In the genomic region with DNA sequence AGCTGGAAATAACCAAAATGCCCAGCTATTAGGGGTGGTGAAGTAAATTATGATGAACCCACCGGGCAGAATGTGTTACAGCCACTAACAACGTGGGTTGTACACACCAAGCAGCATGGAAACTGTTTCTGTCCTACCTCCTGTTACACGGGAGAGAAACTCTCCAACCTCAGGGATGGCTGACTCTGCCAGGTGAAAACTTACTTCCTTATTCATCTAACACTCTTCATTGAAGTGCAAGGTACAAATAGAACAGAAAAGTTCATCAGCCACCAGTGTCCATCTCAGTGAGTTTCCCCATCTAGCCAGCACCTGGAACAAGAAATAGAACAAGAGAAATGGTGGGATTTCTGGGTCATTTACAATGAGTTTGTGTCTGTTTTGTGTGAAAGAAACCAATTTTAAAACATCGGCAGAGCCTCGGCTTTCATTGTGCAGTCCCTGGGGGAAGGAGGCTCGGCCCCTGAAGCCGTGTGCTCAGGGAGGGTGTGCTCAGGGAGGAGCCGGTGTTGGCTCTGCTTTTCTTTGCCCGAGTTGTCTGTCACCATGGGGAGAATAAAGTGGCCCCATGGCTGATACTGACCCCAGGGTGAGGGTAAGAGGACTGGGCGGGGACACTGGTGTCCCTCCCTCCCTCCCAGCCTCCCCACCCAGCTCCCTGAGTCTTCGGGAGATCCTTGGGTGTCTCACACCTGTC, we compare ENCODE assay signal across 27 cellular contexts. TPM values are rescaled to one million over a fixed set of nuclear protein-coding genes. Genes with fewer than 3 reads are reported as not detected.
A peak's percentile ranks its signal among the peaks of the same experiment; 100 is the strongest.
DNase-seq lines count a peak whose midpoint lies in the region; TF ChIP-seq lines count a peak whose summit lies in the region.
"Had no signal": no experiment of that assay in that cellular context is flagged by ENCODE, and none has a peak within 500 bp of the region (broad histone marks: within the 10 kb centered on the region; RNA-seq: fewer than 3 reads in every experiment).

No MANE protein-coding gene starts in this region.

- peaks cover 25% of the 10 kb centered on the region for H3K4me1 Mint-ChIP-seq in endothelial cell (ENCODE audit: unreplicated experiment)

- H3K4me3 Mint-ChIP-seq in endothelial cell (ENCODE audit: unreplicated experiment) = no peak overlapping the region
- H3K4me3 Mint-ChIP-seq: activated naive CD8-positive, alpha-beta T cell treated with anti-CD3 and anti-CD28 coated beads, Interleukin-2, amount 10 ng/mL, durations not matched to agents 7 days and 5 days; CD4-positive, CD25-positive, alpha-beta regulatory T cell; natural killer cell treated with Interleukin-12 subunit alpha and Interleukin-12 subunit beta and Interleukin-15 and Interleukin-18, amount 100 ng/mL, for 72 hours had no signal

- no peak overlapping the region for H3K9ac ChIP-seq in OCI-LY1 (ENCODE audit: low read length)
- H3K9ac ChIP-seq in neuronal stem cell (ENCODE audit: low read depth, low read length, poor library complexity) = no peak overlapping the region

- no peaks in the 10 kb centered on the region for H3K79me2 ChIP-seq in OCI-LY1 (ENCODE audit: insufficient read depth, low read length)

- H2AFZ ChIP-seq in OCI-LY1 (ENCODE audit: low read length) = no peak overlapping the region
- peak overlapping the region; percentile 89 for H2AFZ ChIP-seq in neuronal stem cell (ENCODE audit: low read length)

- DNase-seq in DMS153 (lab: John Stamatoyannopoulos, UW) = peak; percentile 1
- DNase-seq in DMS153 treated with DMSO at 0.1 percent for 48 hours (lab: John Stamatoyannopoulos, UW; ENCODE audit: unreplicated experiment) = no peak
- DNase-seq in HT-29 (ENCODE audit: low spot score) = peak; percentile 51
- DNase-seq in neuronal stem cell (ENCODE audit: low spot score) = no peak
- no peak for DNase-seq in endothelial cell (ENCODE audit: low spot score)
- DNase-seq in NCI-H524 (lab: John Stamatoyannopoulos, UW) = no peak
- DNase-seq in NCI-H2107 treated with DMSO at 0.1 percent for 48 hours (lab: John Stamatoyannopoulos, UW; ENCODE audit: unreplicated experiment) = no peak
- DNase-seq: 8988T; activated CD4-positive, alpha-beta T cell treated with anti-CD3 and anti-CD28 coated beads for 48 hours; activated CD8-positive, alpha-beta memory T cell treated with anti-CD3 and anti-CD28 coated beads for 24 hours; activated gamma-delta T cell treated with Interleukin-2 at 50 U/mL for 16 hours; activated naive CD8-positive, alpha-beta T cell treated with anti-CD3 and anti-CD28 coated beads, Interleukin-2, amount 10 ng/mL, durations not matched to agents 7 days and 5 days; CD4-positive, CD25-positive, alpha-beta regulatory T cell; Kasumi-1; left cardiac atrium; NCI-H187 treated with DMSO at 0.1 percent for 48 hours; NCI-H226; SJCRH30; stimulated activated naive CD4-positive, alpha-beta T cell treated with Interleukin-2 at 50 U/mL for 16 hours; SW 1271; T-helper 9 cell; upper lobe of right lung had no signal

- H3K4me3 ChIP-seq in OCI-LY1 (ENCODE audit: low read depth, low read length, poor library complexity, severe bottlenecking) (no peak overlapping the region), neuronal stem cell (ENCODE audit: low read length in 2 of 2) (no peak overlapping the region)
- H3K4me3 ChIP-seq: gastroesophageal sphincter, GM12878, SJCRH30, upper lobe of right lung had no signal

- H3K18ac ChIP-seq in neuronal stem cell (ENCODE audit: low read length) = peak overlapping the region; percentile 97

- no peak overlapping the region for H3K23ac ChIP-seq in neuronal stem cell (ENCODE audit: low read depth, low read length, poor library complexity)

- H3K9me2 ChIP-seq in OCI-LY1 (ENCODE audit: low read depth, low read length) = no peaks in the 10 kb centered on the region

- no CpG with 5 or more reads among the region's 11 CpGs for WGBS in neuronal stem cell (ENCODE audit: extremely low coverage in 2 of 2, insufficient read length in 2 of 2, insufficient replicate concordance in 1 of 2), 2 donors

- no peaks in the 10 kb centered on the region for H3K9me3 Mint-ChIP-seq in endothelial cell (ENCODE audit: unreplicated experiment)
- H3K9me3 Mint-ChIP-seq: activated naive CD8-positive, alpha-beta T cell treated with anti-CD3 and anti-CD28 coated beads, Interleukin-2, amount 10 ng/mL, durations not matched to agents 7 days and 5 days; CD4-positive, CD25-positive, alpha-beta regulatory T cell; natural killer cell treated with Interleukin-12 subunit alpha and Interleukin-12 subunit beta and Interleukin-15 and Interleukin-18, amount 100 ng/mL, for 72 hours had no signal

- H3K14ac ChIP-seq in neuronal stem cell (ENCODE audit: low read length) = no peak overlapping the region

- H4K91ac ChIP-seq in neuronal stem cell (ENCODE audit: low read depth, low read length, poor library complexity) = no peak overlapping the region

- no peak overlapping the region for H2BK120ac ChIP-seq in neuronal stem cell (ENCODE audit: low read depth, low read length)

- no peaks in the 10 kb centered on the region for H3K79me1 ChIP-seq in neuronal stem cell (ENCODE audit: low read depth, low read length)

- no peaks in the 10 kb centered on the region for H3K4me1 ChIP-seq in OCI-LY1 (ENCODE audit: insufficient read depth, low read length, severe bottlenecking)
- H3K4me1 ChIP-seq in neuronal stem cell (ENCODE audit: control insufficient read depth in 2 of 2, insufficient read depth in 1 of 2, low read depth in 1 of 2, low read length in 2 of 2) = peaks cover 9 to 15% of the 10 kb centered on the region in 2 donors
- H3K4me1 ChIP-seq: gastroesophageal sphincter, upper lobe of right lung had no signal

- H3K9me3 ChIP-seq in OCI-LY1 (ENCODE audit: low read length) = no peaks in the 10 kb centered on the region
- peaks cover 0 to 3% of the 10 kb centered on the region in 2 donors for H3K9me3 ChIP-seq in neuronal stem cell (replicated peaks in 1 of 2; ENCODE audit: control insufficient read depth in 2 of 2, insufficient read depth in 1 of 2, low read depth in 1 of 2, low read length in 2 of 2)
- H3K9me3 ChIP-seq: gastroesophageal sphincter, SJCRH30, upper lobe of right lung had no signal

- no peak overlapping the region for H4K8ac ChIP-seq in neuronal stem cell (ENCODE audit: low read depth, low read length)

- H3K4ac ChIP-seq in neuronal stem cell (ENCODE audit: low read length) = no peak overlapping the region

- H4K20me1 ChIP-seq in OCI-LY1 (ENCODE audit: insufficient read depth, low read length) = no peaks in the 10 kb centered on the region

- H3K27ac Mint-ChIP-seq in endothelial cell (ENCODE audit: unreplicated experiment) = no peak overlapping the region
- H3K27ac Mint-ChIP-seq: activated naive CD8-positive, alpha-beta T cell treated with anti-CD3 and anti-CD28 coated beads, Interleukin-2, amount 10 ng/mL, durations not matched to agents 7 days and 5 days; CD4-positive, CD25-positive, alpha-beta regulatory T cell; natural killer cell treated with Interleukin-12 subunit alpha and Interleukin-12 subunit beta and Interleukin-15 and Interleukin-18, amount 100 ng/mL, for 72 hours had no signal

- no peak for TF ChIP-seq CTCF in OCI-LY1 (IDR thresholded peaks at IDR 0.05; ENCODE audit: low read length)
- TF ChIP-seq CTCF in endothelial cell (IDR thresholded peaks at IDR 0.05; ENCODE audit: unreplicated experiment) = no peak

- peak overlapping the region; percentile 24; the same call in 1 of the 2 replicates for H3K4me2 ChIP-seq in OCI-LY1 (ENCODE audit: low read length)
- H3K4me2 ChIP-seq in neuronal stem cell (ENCODE audit: insufficient read depth, low read length, poor library complexity, severe bottlenecking) = no peak overlapping the region

- H3F3A ChIP-seq in OCI-LY1 (ENCODE audit: insufficient read depth, low read length) = no peaks in the 10 kb centered on the region

- peak overlapping the region; percentile 91 for H2BK12ac ChIP-seq in neuronal stem cell (ENCODE audit: low read length)

- H2BK15ac ChIP-seq in neuronal stem cell (ENCODE audit: low read length) = peak overlapping the region; percentile 84

- H3K36me3 ChIP-seq in OCI-LY1 (ENCODE audit: insufficient read depth, low read length) = no peaks in the 10 kb centered on the region
- H3K36me3 ChIP-seq in neuronal stem cell (replicated peaks in 1 of 2; ENCODE audit: control insufficient read depth in 2 of 2, insufficient read depth in 2 of 2, low read length in 2 of 2) = no peaks in the 10 kb centered on the region
- H3K36me3 ChIP-seq: gastroesophageal sphincter, SJCRH30, upper lobe of right lung had no signal

- peak overlapping the region; percentile 72 for H2AK5ac ChIP-seq in neuronal stem cell (ENCODE audit: low read depth, low read length)

- H2BK5ac ChIP-seq in neuronal stem cell (ENCODE audit: low read length) = no peak overlapping the region

- no peaks in the 10 kb centered on the region for H3K27me3 ChIP-seq in OCI-LY1 (ENCODE audit: insufficient read depth, low read length)
- peaks cover 0 to 3% (median 0%) of the 10 kb centered on the region in 3 experiments for H3K27me3 ChIP-seq in neuronal stem cell (ENCODE audit: control insufficient read depth in 3 of 3, insufficient read depth in 3 of 3, low read depth in 1 of 3, low read length in 3 of 3)
- H3K27me3 ChIP-seq: SJCRH30 had no signal

- no peaks in the 10 kb centered on the region for H3K36me3 Mint-ChIP-seq in endothelial cell (ENCODE audit: low read depth, unreplicated experiment)
- H3K36me3 Mint-ChIP-seq: activated naive CD8-positive, alpha-beta T cell treated with anti-CD3 and anti-CD28 coated beads, Interleukin-2, amount 10 ng/mL, durations not matched to agents 7 days and 5 days; CD4-positive, CD25-positive, alpha-beta regulatory T cell; natural killer cell treated with Interleukin-12 subunit alpha and Interleukin-12 subunit beta and Interleukin-15 and Interleukin-18, amount 100 ng/mL, for 72 hours had no signal

- peaks cover 10% of the 10 kb centered on the region for H3K27me3 Mint-ChIP-seq in endothelial cell (ENCODE audit: unreplicated experiment)

- no peak overlapping the region for H3K27ac ChIP-seq in OCI-LY1 (ENCODE audit: low read depth, low read length, poor library complexity, severe bottlenecking)
- no peak overlapping the region for H3K27ac ChIP-seq in neuronal stem cell (replicated peaks; ENCODE audit: low read length)
- H3K27ac ChIP-seq: gastroesophageal sphincter, SJCRH30, upper lobe of right lung, VCaP had no signal

RNA-seq across cellular contexts. Expression of a gene that starts 39.8 kb away (rescaled TPM):
- total RNA-seq in HT-29 (2014; rRNA removed; shearing (Covaris generic)) = 58.3 and 59.5 TPM in 2 replicates
- 10.1 TPM for polyA plus RNA-seq in neuronal stem cell (2013, experiment 1 of 2)
- polyA plus RNA-seq in neuronal stem cell (2013, experiment 2 of 2) = 10.1 TPM
- 0.92 TPM for total RNA-seq in endothelial cell (ENCODE audit: unreplicated experiment)

Comparison
In these comparisons a context has a peak if more than half of its experiments do, and no peak if none do; other contexts are left out.
1. DNase-seq: peak in DMS153 (single experiment) and HT-29 (single experiment); none in DMS153 treated with DMSO at 0.1 percent for 48 hours (single experiment), neuronal stem cell (single experiment), endothelial cell (single experiment), NCI-H524 (0 of 2) and NCI-H2107 treated with DMSO at 0.1 percent for 48 hours (single experiment).
2. RNA of a gene that starts 39.8 kb away (total RNA-seq): 58.3 to 59.5 TPM in HT-29; 0.92 TPM in endothelial cell (single experiment); every median in the first group is over 10 times any median in the second.